In genomic region chr1:21270086-21270689, GRCh38 we compare ENCODE assay signal across 8 cellular contexts. TPM values are rescaled to one million over a fixed set of nuclear protein-coding genes. Genes with fewer than 3 reads are reported as not detected.
A peak's percentile ranks its signal among the peaks of the same experiment; 100 is the strongest.
DNase-seq lines count a peak whose midpoint lies in the region; ATAC-seq and TF ChIP-seq lines count a peak whose summit lies in the region.

No MANE protein-coding gene starts in this region.

- peaks cover 48% of the 10 kb centered on the region for H3K36me3 Mint-ChIP-seq in CD4-positive, CD25-positive, alpha-beta regulatory T cell
- H3K36me3 Mint-ChIP-seq in activated naive CD4-positive, alpha-beta T cell treated with anti-CD3 and anti-CD28 coated beads for 36 hours (ENCODE audit: low read depth), result peaks cover 64% of the 10 kb centered on the region

- peak; percentile 75 to 84 for ATAC-seq in CD4-positive, CD25-positive, alpha-beta regulatory T cell (ENCODE audit: low read depth in 2 of 2)
- ATAC-seq in HCT116, result peak; percentile 94
- no peak for ATAC-seq in HG02970 (IDR thresholded peaks at IDR 0.05; ENCODE audit: low FRiP score, unreplicated experiment)

- H3K9me3 Mint-ChIP-seq in CD4-positive, CD25-positive, alpha-beta regulatory T cell, result no peaks in the 10 kb centered on the region
- H3K9me3 Mint-ChIP-seq in activated naive CD4-positive, alpha-beta T cell treated with anti-CD3 and anti-CD28 coated beads for 36 hours, result no peaks in the 10 kb centered on the region

- H3K27ac Mint-ChIP-seq in CD4-positive, CD25-positive, alpha-beta regulatory T cell, result peak overlapping the region in 2 of 3 donors; percentile 86 to 88
- H3K27ac Mint-ChIP-seq in activated naive CD4-positive, alpha-beta T cell treated with anti-CD3 and anti-CD28 coated beads for 36 hours, result peak overlapping the region; percentile 52

- no peaks in the 10 kb centered on the region for H3K27me3 ChIP-seq in CD4-positive, CD25-positive, alpha-beta regulatory T cell (ENCODE audit: control insufficient read depth, insufficient read depth, low read length)
- H3K27me3 ChIP-seq in HCT116 (ENCODE audit: insufficient read depth, low read length) (no peaks in the 10 kb centered on the region), right atrium auricular region (no peaks in the 10 kb centered on the region)

- H3K4me1 ChIP-seq in CD4-positive, CD25-positive, alpha-beta regulatory T cell (ENCODE audit: control insufficient read depth, insufficient read depth, low read length, poor library complexity, severe bottlenecking), result peaks cover 8% of the 10 kb centered on the region
- H3K4me1 ChIP-seq in HCT116 (ENCODE audit: control insufficient read depth in 1 of 2, insufficient read depth in 2 of 2, low read length in 2 of 2) (peaks cover 10 to 35% of the 10 kb centered on the region in 2 experiments), right atrium auricular region (peaks cover 2 to 63% of the 10 kb centered on the region in 2 donors)

- no peaks in the 10 kb centered on the region for H3K9me2 ChIP-seq in HCT116 (ENCODE audit: insufficient read depth)

- no peaks in the 10 kb centered on the region for H3K79me2 ChIP-seq in HCT116 (ENCODE audit: insufficient read depth, low read length)

- peak; percentile 89 for TF ChIP-seq RAD21 in HCT116 (IDR thresholded peaks at IDR 0.05; ENCODE audit: low read depth)

- CTCF ChIA-PET in HCT116 (lab: Charles Lee), result interaction anchor here (0.6 to 2.3 kb wide), 41 partner anchors 9 to 755 kb away, joined by 3 to 41 read pairs (median 5); no protein-coding TSS in a partner anchor
- CTCF ChIA-PET in activated naive CD4-positive, alpha-beta T cell treated with anti-CD3 and anti-CD28 coated beads for 36 hours (lab: Charles Lee), result interaction anchor here (0.6 to 7.3 kb wide), 38 partner anchors 11 to 588 kb away, joined by 3 to 144 read pairs (median 4); partner anchors contain the start of gene ECE1

- peak overlapping the region; percentile 37 for H3K27ac ChIP-seq in CD4-positive, CD25-positive, alpha-beta regulatory T cell (ENCODE audit: insufficient read depth, low read length, poor library complexity, severe bottlenecking)
- no peak overlapping the region for H3K27ac ChIP-seq in HCT116 (ENCODE audit: low read depth, low read length)
- peak overlapping the region; percentile 78 to 98 for H3K27ac ChIP-seq in right atrium auricular region

- H3K9ac ChIP-seq in HCT116 (ENCODE audit: low read length), result no peak overlapping the region

- H3K4me2 ChIP-seq in HCT116 (ENCODE audit: low read length), result no peak overlapping the region

- TF ChIP-seq CTCF in HCT116 (IDR thresholded peaks at IDR 0.05 in 2 of 3, conservative IDR thresholded peaks at IDR 0.05 in 1 of 3; ENCODE audit: borderline replicate concordance in 1 of 3, insufficient read depth in 1 of 3, low read depth in 2 of 3, low read length in 2 of 3) (peak; percentile 99 to 100 (median 99)), right atrium auricular region (IDR thresholded peaks at IDR 0.05) (peak; percentile 69 to 87)

- POLR2A ChIA-PET in HCT116 (lab: Charles Lee), result interaction anchor here (1.2 to 1.8 kb wide), 2 partner anchors 9 to 54 kb away, joined by 5 to 8 read pairs; no protein-coding TSS in a partner anchor

- H3K36me3 ChIP-seq in CD4-positive, CD25-positive, alpha-beta regulatory T cell (ENCODE audit: control insufficient read depth, insufficient read depth, low read length), result peaks cover 91% of the 10 kb centered on the region
- H3K36me3 ChIP-seq in HCT116 (ENCODE audit: control insufficient read depth in 1 of 2, insufficient read depth in 2 of 2, low read length in 2 of 2) (peaks cover 4 to 11% of the 10 kb centered on the region in 2 experiments; a peak in 1 of 4 replicates), right atrium auricular region (peaks cover 71% of the 10 kb centered on the region)

- no peak overlapping the region for H3K4me3 ChIP-seq in CD4-positive, CD25-positive, alpha-beta regulatory T cell (ENCODE audit: low read depth, low read length)
- H3K4me3 ChIP-seq in HCT116 (replicated peaks in 1 of 2; ENCODE audit: low read depth in 1 of 2, low read length in 2 of 2) (no peak overlapping the region), right atrium auricular region (no peak overlapping the region)

- no peak for TF ChIP-seq POLR2A in HCT116 (IDR thresholded peaks at IDR 0.05; ENCODE audit: borderline replicate concordance, extremely low read depth, insufficient read depth, insufficient read length)

- no TSS peak for BruUV-seq in HCT116 (replicated peaks; lab: Mats Ljungman, UMichigan)

- DNase-seq in CD4-positive, CD25-positive, alpha-beta regulatory T cell, result peak; percentile 66 to 81 (median 80)
- peak; percentile 54 for DNase-seq in HCT116 (ENCODE audit: low read depth, low spot score)
- DNase-seq in SK-N-DZ (ENCODE audit: low spot score), result peak; percentile 52
- DNase-seq in activated naive CD4-positive, alpha-beta T cell treated with anti-CD3 and anti-CD28 coated beads for 36 hours, result peak; percentile 92
- DNase-seq in right atrium auricular region (ENCODE audit: low spot score), result peak; percentile 88
- peak; percentile 83 for DNase-seq in stimulated activated CD4-positive, alpha-beta T cell treated with anti-CD3 and anti-CD28 coated beads, Interleukin-12 subunit alpha, Interleukin-12 subunit beta, amount 100 ng/mL, for 4 hours
- DNase-seq in DMS79 (lab: John Stamatoyannopoulos, UW), result no peak

- intact Hi-C loops in HCT116 (cut with micrococcal nuclease), result no loop called here
- intact Hi-C loops in activated naive CD4-positive, alpha-beta T cell treated with anti-CD3 and anti-CD28 coated beads for 36 hours (cut with micrococcal nuclease), result loop anchor here (5.0 kb wide), 1 partner anchor 53 kb away; no protein-coding TSS in a partner anchor

- no peak overlapping the region for H2AFZ ChIP-seq in HCT116 (ENCODE audit: low read depth, low read length, poor library complexity, severe bottlenecking)

- H3K4me3 Mint-ChIP-seq in CD4-positive, CD25-positive, alpha-beta regulatory T cell, result no peak overlapping the region
- H3K4me3 Mint-ChIP-seq in activated naive CD4-positive, alpha-beta T cell treated with anti-CD3 and anti-CD28 coated beads for 36 hours, result no peak overlapping the region

- peaks cover 14 to 35% (median 22%) of the 10 kb centered on the region in 4 donors for H3K4me1 Mint-ChIP-seq in CD4-positive, CD25-positive, alpha-beta regulatory T cell
- peaks cover 21% of the 10 kb centered on the region for H3K4me1 Mint-ChIP-seq in activated naive CD4-positive, alpha-beta T cell treated with anti-CD3 and anti-CD28 coated beads for 36 hours (ENCODE audit: low read depth)

- no peaks in the 10 kb centered on the region for H3K27me3 Mint-ChIP-seq in CD4-positive, CD25-positive, alpha-beta regulatory T cell
- H3K27me3 Mint-ChIP-seq in activated naive CD4-positive, alpha-beta T cell treated with anti-CD3 and anti-CD28 coated beads for 36 hours (ENCODE audit: low read depth), result no peaks in the 10 kb centered on the region

- H4K20me1 ChIP-seq in HCT116 (ENCODE audit: insufficient read depth), result peaks cover 5% of the 10 kb centered on the region; the same call in 1 of the 2 replicates

- no peaks in the 10 kb centered on the region for H3K9me3 ChIP-seq in CD4-positive, CD25-positive, alpha-beta regulatory T cell (ENCODE audit: control insufficient read depth in 2 of 2, low read length in 2 of 2)
- H3K9me3 ChIP-seq in HCT116 (ENCODE audit: control insufficient read depth in 1 of 2, insufficient read depth in 1 of 2, low read depth in 1 of 2, low read length in 2 of 2), result no peaks in the 10 kb centered on the region
- H3K9me3 ChIP-seq in right atrium auricular region, result no peaks in the 10 kb centered on the region

- RAD21 ChIA-PET in HCT116 (lab: Charles Lee; ENCODE audit: low non-redundant PET in 1 of 2, low total read pairs in 2 of 2, uncharacterized antibody in 2 of 2, unreplicated experiment in 2 of 2), result interaction anchor here (0.6 to 1.6 kb wide), 9 partner anchors 8 to 98 kb away, joined by 3 to 14 read pairs (median 6); no protein-coding TSS in a partner anchor

TF ChIP-seq in HCT116, 20 proteins besides CTCF, POLR2A, EP300 and RAD21:
- TF ChIP-seq YY1 (IDR thresholded peaks at IDR 0.05; ENCODE audit: extremely low read depth, insufficient replicate concordance, low read depth, low read length) (peak; percentile 53), CBX3 (IDR thresholded peaks at IDR 0.05; ENCODE audit: low read depth) (no peak), SP1 (IDR thresholded peaks at IDR 0.05; ENCODE audit: low read depth) (no peak), ZNF274 (IDR thresholded peaks at IDR 0.05; ENCODE audit: low read depth, low read length) (no peak), JUND (IDR thresholded peaks at IDR 0.05) (no peak)

RNA-seq across cellular contexts. Expression of gene ECE1, which starts 20.1 kb away (rescaled TPM):
- 140 TPM for total RNA-seq in CD4-positive, CD25-positive, alpha-beta regulatory T cell
- polyA plus RNA-seq in CD4-positive, CD25-positive, alpha-beta regulatory T cell, result 10 to 100 TPM; 25.7 to 32.3 (median 27.7) TPM
- total RNA-seq in HCT116 (2021; ENCODE audit: unreplicated experiment), result 66.8 TPM
- 64.9 and 72.0 TPM in 2 replicates for polyA plus RNA-seq in HCT116 (2012)
- polyA plus RNA-seq in SK-N-DZ (2014; cell fraction: cytosol; rRNA removed), result 17.4 and 17.5 TPM in 2 replicates
- 6.6 and 9.1 TPM in 2 replicates for polyA plus RNA-seq in SK-N-DZ (2014; cell fraction: nucleus; rRNA removed)
- 100 to 1,000 TPM; 160 to 166 TPM for total RNA-seq in activated naive CD4-positive, alpha-beta T cell treated with anti-CD3 and anti-CD28 coated beads for 36 hours
- 100 to 1,000 TPM in 1 of 2 donors, 10 to 100 TPM in 1; 83.7 to 152 TPM for total RNA-seq in right atrium auricular region
